8 cellular contexts compared by ENCODE assay signal in genomic region chr17:15619331-15620058, GRCh38. TPM values are rescaled to one million over a fixed set of nuclear protein-coding genes. Genes with fewer than 3 reads are reported as not detected.
DNase-seq lines count a peak whose midpoint lies in the region; ATAC-seq, FAIRE-seq and TF ChIP-seq lines count a peak whose summit lies in the region.
"Not testable (repeated sequence)": the region's sequence is repeated elsewhere in the genome, so short reads cannot be mapped to it uniquely, and the experiment has no call there.

TSS of gene FBXW10B (minus strand) at chr17:15619704. CDS start at chr17:15619512, 192 bp downstream.

- H3K36me3 ChIP-seq in adipocyte (ENCODE audit: control insufficient read depth, insufficient read depth, low read length, severe bottlenecking); neural progenitor cell; aorta (ENCODE audit: control insufficient read depth in 1 of 2, insufficient read depth in 2 of 2, low read length in 1 of 2): not testable (repeated sequence)

- H3K27ac ChIP-seq in dorsolateral prefrontal cortex: peak within 1 kb of the TSS in 33 of 59 donors; percentile 4 to 85 (median 61)
- H3K27ac ChIP-seq in neural progenitor cell; aorta (ENCODE audit: low read depth in 1 of 2, low read length in 2 of 2): not testable (repeated sequence)

- peak; percentile 86 for FAIRE-seq in frontal cortex (lab: Jason Lieb, UNC)

- peak; percentile 94 for ATAC-seq in sciatic nerve
- ATAC-seq in aorta (ENCODE audit: low FRiP score): peak; percentile 79

- peak within 1 kb of the TSS; percentile 63 for H3K4me2 ChIP-seq in neural progenitor cell

- 10 to 14% methylated on average over 11 of the region's 12 CpGs for WGBS in aorta, 2 donors

- H3K27ac Mint-ChIP-seq in neural progenitor cell: peak within 1 kb of the TSS; percentile 79

- not testable (repeated sequence) for H3K4me1 Mint-ChIP-seq in neural progenitor cell

- H3K9ac ChIP-seq in adipocyte (ENCODE audit: low read length); neural progenitor cell: not testable (repeated sequence)

- not testable (repeated sequence) for H3K27me3 ChIP-seq in adipocyte (replicated peaks; ENCODE audit: control insufficient read depth, insufficient read depth, low read length); dorsolateral prefrontal cortex; neural progenitor cell; aorta (ENCODE audit: control insufficient read depth in 1 of 2, insufficient read depth in 2 of 2, low read length in 1 of 2)

- not testable (repeated sequence) for H3K9me3 Mint-ChIP-seq in neural progenitor cell

- H3K9me3 ChIP-seq in adipocyte (ENCODE audit: control insufficient read depth, low read length); neural progenitor cell (ENCODE audit: low read depth); aorta (ENCODE audit: control insufficient read depth, low read length): not testable (repeated sequence)

- H2AFZ ChIP-seq in neural progenitor cell (replicated peaks): peak within 1 kb of the TSS; percentile 80

- H3K27me3 Mint-ChIP-seq in neural progenitor cell (ENCODE audit: insufficient read depth, low read depth): not testable (repeated sequence)

- intact Hi-C loops in dorsolateral prefrontal cortex (cut with DNase I); sciatic nerve (cut with DNase I); aorta (cut with DNase I): not testable (repeated sequence)

- not testable (repeated sequence) for H3K4me1 ChIP-seq in adipocyte (ENCODE audit: control insufficient read depth, insufficient read depth, low read length); neural progenitor cell; aorta (ENCODE audit: control insufficient read depth in 1 of 2, insufficient read depth in 2 of 2, low read length in 2 of 2)

- DNase-seq in G401 (ENCODE audit: low spot score) (peak; percentile 56), dorsolateral prefrontal cortex (peak in 3 of 10 donors; percentile 3 to 26 (median 16)), inferior parietal cortex (ENCODE audit: extremely low spot score) (peak; percentile 22), neural progenitor cell (ENCODE audit: low spot score) (peak; percentile 1)
- DNase-seq in adipocyte (ENCODE audit: low read depth); frontal cortex (ENCODE audit: low spot score in 2 of 2); sciatic nerve (ENCODE audit: low spot score); aorta: not testable (repeated sequence)

- in situ Hi-C loops in G401 (cut with HindIII; ENCODE audit: low sequenced_read_pairs): not testable (repeated sequence)

- H3K4me3 ChIP-seq in adipocyte (ENCODE audit: low read length): peak within 1 kb of the TSS; percentile 70
- peak within 1 kb of the TSS in 50 of 59 donors; percentile 5 to 56 (median 42) for H3K4me3 ChIP-seq in dorsolateral prefrontal cortex
- H3K4me3 ChIP-seq in neural progenitor cell; aorta (ENCODE audit: low read length in 2 of 2): not testable (repeated sequence)

- H3K4me3 Mint-ChIP-seq in neural progenitor cell: not testable (repeated sequence)

- H4K20me1 ChIP-seq in neural progenitor cell (ENCODE audit: low read depth): not testable (repeated sequence)

- H3K36me3 Mint-ChIP-seq in neural progenitor cell: not testable (repeated sequence)

- H3K79me2 ChIP-seq in neural progenitor cell (ENCODE audit: low read depth): not testable (repeated sequence)

- not testable (repeated sequence) for H3F3A ChIP-seq in neural progenitor cell (ENCODE audit: low read depth)

- peak in 3 of 56 donors; percentile 16 to 31 (median 19) for TF ChIP-seq CTCF in dorsolateral prefrontal cortex (IDR thresholded peaks at IDR 0.05 in 54 of 56, conservative IDR thresholded peaks at IDR 0.05 in 2 of 56; ENCODE audit: low read depth in 1 of 56, partially characterized antibody in 56 of 56)
- TF ChIP-seq CTCF in neural progenitor cell (IDR thresholded peaks at IDR 0.05): not testable (repeated sequence)

RNA-seq across cellular contexts. Expression of gene FBXW10B, which starts in this region (rescaled TPM):
- not detected in 2 replicates for total RNA-seq in G401 (2014; rRNA removed; shearing (Covaris generic))
- 10 to 100 TPM in 1 of 120 experiments, 1 to 10 TPM in 55, under 1 TPM in 60, not detected in 4; 0.22 to 18.2 (median 0.97) TPM for total RNA-seq in dorsolateral prefrontal cortex
- 0.82 TPM for total RNA-seq in frontal cortex
- total RNA-seq in neural progenitor cell (ENCODE audit: low replicate concordance): not detected in 2 replicates
- 0.94 TPM for total RNA-seq in sciatic nerve
- total RNA-seq in aorta: 1 to 10 TPM in 1 of 2 donors, under 1 TPM in 1; 0.58 to 1.7 TPM
- 1 to 10 TPM in 1 of 2 donors, under 1 TPM in 1; 0.38 to 1.3 TPM for polyA plus RNA-seq in aorta

Comparison
In these comparisons a context has a peak if more than half of its experiments do, and no peak if none do; other contexts are left out.
1. Peak in DNase-seq in G401; RNA of the gene not detected or under 1 TPM.
2. Peak in DNase-seq and H3K4me2 ChIP-seq in neural progenitor cell; RNA of the gene not detected or under 1 TPM.
3. Peak in ATAC-seq in sciatic nerve; RNA of the gene not detected or under 1 TPM.